26 cellular contexts compared by ENCODE assay signal in genomic region chr13:101465877-101466276, GRCh38. TPM values are rescaled to one million over a fixed set of nuclear protein-coding genes. Genes with fewer than 3 reads are reported as not detected.
A peak's percentile ranks its signal among the peaks of the same experiment; 100 is the strongest.
DNase-seq lines count a peak whose midpoint lies in the region; ATAC-seq, FAIRE-seq and TF ChIP-seq lines count a peak whose summit lies in the region.
"Had no signal": no experiment of that assay in that cellular context is flagged by ENCODE, and none has a peak within 500 bp of the region (broad histone marks: within the 10 kb centered on the region; RNA-seq: fewer than 3 reads in every experiment).

No MANE protein-coding gene starts in this region.

- no peak overlapping the region for H2AK5ac ChIP-seq in IMR-90 (ENCODE audit: low read depth, low read length)

- H3K27ac ChIP-seq in IMR-90 (ENCODE audit: insufficient read depth, low read length) (no peak overlapping the region), foreskin keratinocyte (no peak overlapping the region)
- H3K27ac ChIP-seq: HL-60, lower lobe of right lung, tibial nerve had no signal

- BruUV-seq in IMR-90 (replicated peaks; lab: Mats Ljungman, UMichigan), result no TSS peak

- H3K14ac ChIP-seq in IMR-90 (replicated peaks; ENCODE audit: low read depth, low read length), result no peak overlapping the region

- H3K79me1 ChIP-seq in IMR-90 (ENCODE audit: low read depth in 1 of 2, low read length in 2 of 2), result peaks cover 0 to 2% of the 10 kb centered on the region in 2 experiments; a peak in 1 of 4 replicates

- no peak overlapping the region for H2AK9ac ChIP-seq in IMR-90 (replicated peaks; ENCODE audit: low read depth, low read length, poor library complexity)

- no peak overlapping the region; the same call in 1 of the 2 replicates for H4K91ac ChIP-seq in IMR-90 (ENCODE audit: insufficient read depth, low read depth, low read length)

- no peak for TF ChIP-seq RAD21 in IMR-90 (IDR thresholded peaks at IDR 0.05; ENCODE audit: low read length)

- no CpG with 5 or more reads among the region's 3 CpGs for WGBS in IMR-90 (ENCODE audit: extremely low coverage in 2 of 2, insufficient read length in 1 of 2), 2 experiments

- no peak overlapping the region for H4K8ac ChIP-seq in IMR-90 (ENCODE audit: low read depth in 2 of 2, low read length in 2 of 2)

- H3K36me3 ChIP-seq in IMR-90 (ENCODE audit: control insufficient read depth, insufficient read depth, low read length) (no peaks in the 10 kb centered on the region), adipocyte (ENCODE audit: control insufficient read depth, insufficient read depth, low read length, severe bottlenecking) (peaks cover 6% of the 10 kb centered on the region)
- H3K36me3 ChIP-seq: HAP-1, lower lobe of right lung, tibial nerve had no signal

- TF ChIP-seq CTCF in AG10803 (conservative IDR thresholded peaks at IDR 0.05; ENCODE audit: low read length) (no peak), IMR-90 (conservative IDR thresholded peaks at IDR 0.05; ENCODE audit: low read depth, low read length) (no peak), foreskin keratinocyte (conservative IDR thresholded peaks at IDR 0.05) (no peak)

- dilution Hi-C loops in IMR-90 (cut with HindIII; ENCODE audit: low sequenced_read_pairs, unreplicated experiment), result no loop called here

- peak overlapping the region; percentile 44; the same call in 1 of the 3 replicates for H2BK15ac ChIP-seq in IMR-90 (ENCODE audit: low read depth, low read length)

- H3K27me3 ChIP-seq in IMR-90 (ENCODE audit: control insufficient read depth, insufficient read depth, low read length) (no peaks in the 10 kb centered on the region), adipocyte (replicated peaks; ENCODE audit: control insufficient read depth, insufficient read depth, low read length) (no peaks in the 10 kb centered on the region), foreskin keratinocyte (no peaks in the 10 kb centered on the region)
- H3K27me3 ChIP-seq: tibial nerve had no signal

- DNase-seq in AG10803 (ENCODE audit: low read depth), result peak; percentile 48
- DNase-seq in IMR-90, result peak; percentile 77
- DNase-seq in adipocyte (ENCODE audit: low read depth), result no peak
- DNase-seq in foreskin keratinocyte, result peak in 1 of 2 donors; percentile 9
- DNase-seq in RCC 7860 (ENCODE audit: low spot score), result no peak
- no peak for DNase-seq in HTR-8/SVneo (ENCODE audit: insufficient read length, low spot score)
- DNase-seq: activated CD8-positive, alpha-beta T cell treated with anti-CD3 and anti-CD28 coated beads for 36 hours; activated naive CD8-positive, alpha-beta T cell treated with anti-CD3 and anti-CD28 coated beads for 36 hours; central memory CD4-positive, alpha-beta T cell; GDM1; head of caudate nucleus; Kasumi-1; kidney glomerular epithelial cell; lower lobe of right lung; NCI-H187; NCI-H524 had no signal

- FAIRE-seq in RCC 7860 (lab: Jason Lieb, UNC) (no peak), HTR-8/SVneo (lab: Jason Lieb, UNC) (no peak)
- FAIRE-seq: HepG2 had no signal

- in situ Hi-C loops in IMR-90 (cut with MboI; ENCODE audit: low sequenced_read_pairs), result no loop called here

- H3K4ac ChIP-seq in IMR-90 (ENCODE audit: low read depth, low read length), result no peak overlapping the region

- H3K4me2 ChIP-seq in IMR-90 (ENCODE audit: low read depth, low read length), result no peak overlapping the region

- H3K4me1 ChIP-seq in IMR-90 (ENCODE audit: control insufficient read depth, insufficient read depth, low read length) (no peaks in the 10 kb centered on the region; the same call in 1 of the 2 replicates), adipocyte (ENCODE audit: control insufficient read depth, insufficient read depth, low read length) (peaks cover 34% of the 10 kb centered on the region), foreskin keratinocyte (peaks cover 5% of the 10 kb centered on the region)
- H3K4me1 ChIP-seq: HAP-1, lower lobe of right lung, tibial nerve had no signal

- no peaks in the 10 kb centered on the region for H3K9me1 ChIP-seq in IMR-90 (ENCODE audit: insufficient read depth, low read length)

- peak overlapping the region; percentile 65 for H2BK20ac ChIP-seq in IMR-90 (ENCODE audit: low read depth, low read length)

- POLR2A ChIA-PET in IMR-90 (lab: Charles Lee; ENCODE audit: unreplicated experiment), result no interaction called here

- H3K4me3 ChIP-seq in AG10803 (ENCODE audit: low read length) (no peak overlapping the region), IMR-90 (ENCODE audit: insufficient read depth, low read depth, low read length) (no peak overlapping the region), adipocyte (ENCODE audit: low read length) (peak overlapping the region; percentile 23)
- H3K4me3 ChIP-seq: HAP-1, lower lobe of right lung, tibial nerve had no signal

- H4K5ac ChIP-seq in IMR-90 (ENCODE audit: low read depth, low read length), result no peak overlapping the region

- H3K18ac ChIP-seq in IMR-90 (ENCODE audit: low read depth, low read length), result no peak overlapping the region

- H2BK120ac ChIP-seq in IMR-90 (ENCODE audit: low read depth, low read length), result peak overlapping the region; percentile 5; the same call in 1 of the 2 replicates

- no peak overlapping the region for H3K23ac ChIP-seq in IMR-90 (ENCODE audit: low read depth, low read length)

- TF ChIP-seq POLR2A in IMR-90 (IDR thresholded peaks at IDR 0.05; ENCODE audit: low read depth, low read length), result no peak

- H3K56ac ChIP-seq in IMR-90 (ENCODE audit: extremely low read depth, insufficient read depth, low read length), result no peak overlapping the region

- ATAC-seq in IMR-90 (ENCODE audit: low read depth) (peak; percentile 52; the same call in 1 of the 2 replicates), foreskin keratinocyte (peak; percentile 36), HG02642 (IDR thresholded peaks at IDR 0.05; ENCODE audit: poor library complexity, unreplicated experiment) (no peak), HG02571 (IDR thresholded peaks at IDR 0.05; ENCODE audit: unreplicated experiment) (no peak)
- ATAC-seq: activated CD4-positive, CD25-positive, alpha-beta regulatory T cell treated with anti-CD3 and anti-CD28 coated beads, Interleukin-2, amount 50 U/mL, for 24 hours; activated CD8-positive, alpha-beta T cell treated with anti-CD3 and anti-CD28 coated beads for 36 hours; HepG2; lower lobe of right lung; natural killer cell treated with Interleukin-12 subunit alpha and Interleukin-12 subunit beta and Interleukin-15 and Interleukin-18, amount 100 ng/mL, for 72 hours had no signal

- H2BK5ac ChIP-seq in IMR-90 (ENCODE audit: low read depth, low read length, poor library complexity, severe bottlenecking), result no peak overlapping the region

- H3K9ac ChIP-seq in IMR-90 (ENCODE audit: low read depth, low read length) (no peak overlapping the region), adipocyte (ENCODE audit: low read length) (no peak overlapping the region)

- H4K20me1 ChIP-seq in IMR-90 (ENCODE audit: insufficient read depth, low read length), result no peaks in the 10 kb centered on the region

- H2AFZ ChIP-seq in IMR-90 (replicated peaks; ENCODE audit: low read length, poor library complexity), result no peak overlapping the region

- CTCF ChIA-PET in IMR-90 (lab: Yijun Ruan, JAX), result interaction anchor here (0.7 to 1.1 kb wide), 2 partner anchors 8 to 13 kb away, joined by 3 to 4 read pairs; partner anchors contain the start of gene ITGBL1

- H3K9me3 ChIP-seq in IMR-90 (ENCODE audit: control insufficient read depth, insufficient read depth, low read length), result no peaks in the 10 kb centered on the region
- no peaks in the 10 kb centered on the region for H3K9me3 ChIP-seq in adipocyte (ENCODE audit: control insufficient read depth, low read length)
- H3K9me3 ChIP-seq: HAP-1, lower lobe of right lung, tibial nerve had no signal

- intact Hi-C loops in IMR-90 (cut with micrococcal nuclease), result no loop called here

TF ChIP-seq in IMR-90, 13 proteins besides CTCF, POLR2A, EP300 and RAD21:
- TF ChIP-seq MAFK (IDR thresholded peaks at IDR 0.05; ENCODE audit: low read depth, low read length) (no peak), MAZ (IDR thresholded peaks at IDR 0.05; ENCODE audit: borderline replicate concordance, low read depth, low read length) (0 out of 2 replicates have a peak, but pooled peaks have one; percentile 21)
TF ChIP-seq in IMR-90: peak in this region for 1.

RNA-seq across cellular contexts. Expression of gene ITGBL1, which starts 13.4 kb away (rescaled TPM):
- total RNA-seq in IMR-90 (2012; rRNA removed), result 22.2 and 46.7 TPM in 2 replicates
- polyA plus RNA-seq in IMR-90 (2012; rRNA removed), result 20.7 and 24.2 TPM in 2 replicates
- 10.7 and 13.4 TPM in 2 replicates for polyA plus RNA-seq in IMR-90 (2012; cell fraction: cytosol; rRNA removed)
- polyA plus RNA-seq in IMR-90 (2012; cell fraction: nucleus; rRNA removed; ENCODE audit: low replicate concordance), result 4.5 and 9.2 TPM in 2 replicates
- 0.20 and 0.60 TPM in 2 replicates for total RNA-seq in foreskin keratinocyte
- polyA plus RNA-seq in foreskin keratinocyte, result 0.16 and 0.39 TPM in 2 replicates
- total RNA-seq: activated CD8-positive, alpha-beta T cell treated with anti-CD3 and anti-CD28 coated beads for 36 hours; activated naive CD8-positive, alpha-beta T cell treated with anti-CD3 and anti-CD28 coated beads for 36 hours; activated T-helper 2 cell treated with anti-CD3 and anti-CD28 coated beads, Interferon-gamma antibody, Interleukin-2, Interleukin-4, amounts not matched to agents 10 μg/mL and 5 μg/mL and 100 μg/mL, durations not matched to agents 14 hours and 24 hours and 36 hours; mononuclear cell; natural killer cell treated with Interleukin-12 subunit alpha and Interleukin-12 subunit beta and Interleukin-15 and Interleukin-18, amount 100 ng/mL, for 72 hours had no signal
- polyA plus RNA-seq: HepG2 had no signal

RNA-seq across cellular contexts. Expression of gene NALCN, which starts 49.6 kb away (rescaled TPM):
- 4.8 and 5.6 TPM in 2 replicates for total RNA-seq in IMR-90 (2012; rRNA removed)
- 2.0 and 2.9 TPM in 2 replicates for polyA plus RNA-seq in IMR-90 (2012; rRNA removed)
- polyA plus RNA-seq in IMR-90 (2012; cell fraction: cytosol; rRNA removed), result 0.99 and 1.1 TPM in 2 replicates
- 1.0 and 2.3 TPM in 2 replicates for polyA plus RNA-seq in IMR-90 (2012; cell fraction: nucleus; rRNA removed; ENCODE audit: low replicate concordance)
- total RNA-seq in foreskin keratinocyte, result 0.07 TPM in 1 of 2 replicates, not detected in the other
- polyA plus RNA-seq in foreskin keratinocyte, result 0.04 TPM in 1 of 2 replicates, not detected in the other
- total RNA-seq: activated CD8-positive, alpha-beta T cell treated with anti-CD3 and anti-CD28 coated beads for 36 hours; activated naive CD8-positive, alpha-beta T cell treated with anti-CD3 and anti-CD28 coated beads for 36 hours; activated T-helper 2 cell treated with anti-CD3 and anti-CD28 coated beads, Interferon-gamma antibody, Interleukin-2, Interleukin-4, amounts not matched to agents 10 μg/mL and 5 μg/mL and 100 μg/mL, durations not matched to agents 14 hours and 24 hours and 36 hours; HepG2; mononuclear cell; natural killer cell treated with Interleukin-12 subunit alpha and Interleukin-12 subunit beta and Interleukin-15 and Interleukin-18, amount 100 ng/mL, for 72 hours had no signal
- polyA plus RNA-seq: HepG2 had no signal

Comparison
In these comparisons a context has a peak if more than half of its experiments do, and no peak if none do; other contexts are left out.
1. DNase-seq: peak in AG10803 (single experiment) and IMR-90 (single experiment); none in adipocyte (single experiment), RCC 7860 (single experiment) and HTR-8/SVneo (single experiment).
2. ATAC-seq: peak in IMR-90 (single experiment) and foreskin keratinocyte (single experiment); none in HG02642 (single experiment) and HG02571 (single experiment).
3. RNA of gene ITGBL1, which starts 13.4 kb away (total RNA-seq): 22.2 to 46.7 TPM in IMR-90; 0.20 to 0.60 TPM in foreskin keratinocyte; every median in the first group is over 10 times any median in the second.